ENCODE assay signal across 19 cellular contexts in genomic region chr14:71247106-71247505, GRCh38.
DNase-seq lines count a peak whose midpoint lies in the region; ATAC-seq and TF ChIP-seq lines count a peak whose summit lies in the region.
"Had no signal": no experiment of that assay in that cellular context is flagged by ENCODE, and none has a peak within 500 bp of the region (broad histone marks: within the 10 kb centered on the region; RNA-seq: fewer than 3 reads in every experiment).

No MANE protein-coding gene starts in this region.

- H3K4me3 Mint-ChIP-seq in CD8-positive, alpha-beta T cell, result no peak overlapping the region
- H3K4me3 Mint-ChIP-seq in T-cell, result peak overlapping the region in 1 of 3 donors; percentile 46
- H3K4me3 Mint-ChIP-seq: nephron had no signal

- H3K9me2 ChIP-seq in hepatocyte (replicated peaks; ENCODE audit: insufficient read depth), result no peaks in the 10 kb centered on the region

- peaks cover 15% of the 10 kb centered on the region for H3K9me3 Mint-ChIP-seq in CD8-positive, alpha-beta T cell
- peaks cover 0 to 12% (median 7%) of the 10 kb centered on the region in 3 donors for H3K9me3 Mint-ChIP-seq in T-cell

- no peaks in the 10 kb centered on the region for H3K9me3 ChIP-seq in CD8-positive, alpha-beta T cell (ENCODE audit: low read length)
- no peaks in the 10 kb centered on the region for H3K9me3 ChIP-seq in hepatocyte (ENCODE audit: low read depth)

- H3K27me3 Mint-ChIP-seq in CD8-positive, alpha-beta T cell (ENCODE audit: low read depth), result no peaks in the 10 kb centered on the region
- no peaks in the 10 kb centered on the region for H3K27me3 Mint-ChIP-seq in T-cell

- intact Hi-C loops in CD8-positive, alpha-beta T cell (cut with DNase I, micrococcal nuclease), result no loop called here

- H3K36me3 Mint-ChIP-seq in CD8-positive, alpha-beta T cell, result peaks cover 5% of the 10 kb centered on the region
- H3K36me3 Mint-ChIP-seq in T-cell, result peaks cover 10% of the 10 kb centered on the region

- ATAC-seq in CD8-positive, alpha-beta T cell, result no peak
- no peak for ATAC-seq in T-cell (replicated peaks in 1 of 4)
- ATAC-seq: Right ventricle myocardium inferior had no signal

- peak overlapping the region; percentile 3 for H3K4me3 ChIP-seq in CD8-positive, alpha-beta T cell (ENCODE audit: low read depth, low read length)
- no peak overlapping the region for H3K4me3 ChIP-seq in hepatocyte
- H3K4me3 ChIP-seq: cardiac muscle cell had no signal

- POLR2A ChIA-PET in CD8-positive, alpha-beta T cell (lab: Charles Lee), result no interaction called here
- POLR2A ChIA-PET in T-cell (lab: Charles Lee), result no interaction called here

- no peaks in the 10 kb centered on the region for H4K20me1 ChIP-seq in hepatocyte (ENCODE audit: insufficient read depth, poor library complexity, severe bottlenecking)

- 88% methylated on average over 4 of the region's 4 CpGs for WGBS in hepatocyte (ENCODE audit: low lambda C conversion rate, missing lambda C conversion rate)

- H3K36me3 ChIP-seq in CD8-positive, alpha-beta T cell (ENCODE audit: insufficient read depth, low read length), result no peaks in the 10 kb centered on the region
- H3K36me3 ChIP-seq in hepatocyte (replicated peaks; ENCODE audit: insufficient read depth, low read depth), result no peaks in the 10 kb centered on the region
- H3K36me3 ChIP-seq: cardiac muscle cell had no signal

- DNase-seq in AG20443 (ENCODE audit: low spot score) (peak; percentile 18), T-cell (no peak), epithelial cell of prostate (ENCODE audit: low read depth, low spot score) (peak; percentile 70), hepatocyte (ENCODE audit: low spot score) (no peak), NCI-H82 (lab: John Stamatoyannopoulos, UW) (no peak), retina (no peak), NCI-H187 treated with DMSO at 0.1 percent for 48 hours (lab: John Stamatoyannopoulos, UW) (no peak)
- no peak for DNase-seq in CD8-positive, alpha-beta T cell
- DNase-seq: activated CD4-positive, CD25-positive, alpha-beta regulatory T cell; GF-D8; KG1; kidney glomerular epithelial cell; mesendoderm; NCI-H1048; NCI-H510A treated with DMSO at 0.1 percent for 48 hours; stimulated activated CD4-positive, alpha-beta T cell treated with anti-CD3 and anti-CD28 coated beads, Interleukin-12 subunit alpha, Interleukin-12 subunit beta, amount 100 ng/mL, for 4 hours had no signal

- CTCF ChIA-PET in CD8-positive, alpha-beta T cell (lab: Charles Lee), result no interaction called here
- CTCF ChIA-PET in T-cell (lab: Charles Lee), result no interaction called here

- no peak overlapping the region for H2AFZ ChIP-seq in hepatocyte

- H3K4me2 ChIP-seq in hepatocyte, result no peak overlapping the region

- no peaks in the 10 kb centered on the region for H3K27me3 ChIP-seq in CD8-positive, alpha-beta T cell (ENCODE audit: insufficient read depth, low read length)
- H3K27me3 ChIP-seq in hepatocyte, result no peaks in the 10 kb centered on the region
- H3K27me3 ChIP-seq: cardiac muscle cell had no signal

- no peak for TF ChIP-seq CTCF in CD8-positive, alpha-beta T cell (IDR thresholded peaks at IDR 0.05)
- no peak for TF ChIP-seq CTCF in hepatocyte (IDR thresholded peaks at IDR 0.05; ENCODE audit: poor library complexity)

- peaks cover 44% of the 10 kb centered on the region for H3K4me1 Mint-ChIP-seq in CD8-positive, alpha-beta T cell (ENCODE audit: low read depth)
- peaks cover 34 to 50% (median 38%) of the 10 kb centered on the region in 3 donors for H3K4me1 Mint-ChIP-seq in T-cell

- peaks cover 28% of the 10 kb centered on the region for H3K4me1 ChIP-seq in CD8-positive, alpha-beta T cell (ENCODE audit: insufficient read depth, low read length)
- peaks cover 2% of the 10 kb centered on the region for H3K4me1 ChIP-seq in hepatocyte (ENCODE audit: insufficient read depth)

- peak overlapping the region; percentile 46 for H3K27ac Mint-ChIP-seq in CD8-positive, alpha-beta T cell
- peak overlapping the region; percentile 79 to 89 for H3K27ac Mint-ChIP-seq in T-cell
- H3K27ac Mint-ChIP-seq: nephron had no signal

- no peaks in the 10 kb centered on the region for H3K79me2 ChIP-seq in hepatocyte

- H3K27ac ChIP-seq in CD8-positive, alpha-beta T cell (ENCODE audit: low read depth, low read length), result no peak overlapping the region
- peak overlapping the region; percentile 57 for H3K27ac ChIP-seq in epithelial cell of prostate
- H3K27ac ChIP-seq in hepatocyte, result no peak overlapping the region
- H3K27ac ChIP-seq: cardiac muscle cell had no signal

Comparison
In these comparisons a context has a peak if more than half of its experiments do, and no peak if none do; other contexts are left out.
1. DNase-seq: peak in AG20443 (single experiment) and epithelial cell of prostate (single experiment); none in CD8-positive, alpha-beta T cell (0 of 7), T-cell (0 of 34), hepatocyte (single experiment), NCI-H82 (single experiment), retina (single experiment) and NCI-H187 treated with DMSO at 0.1 percent for 48 hours (single experiment).